In genomic region chr4:160864253-160864652, GRCh38 we compare ENCODE assay signal across 14 cellular contexts.
DNase-seq lines count a peak whose midpoint lies in the region; ATAC-seq, FAIRE-seq and TF ChIP-seq lines count a peak whose summit lies in the region.
"Had no signal": no experiment of that assay in that cellular context is flagged by ENCODE, and none has a peak within 500 bp of the region (broad histone marks: within the 10 kb centered on the region; RNA-seq: fewer than 3 reads in every experiment).

No MANE protein-coding gene starts in this region.

- H2BK12ac ChIP-seq in neuronal stem cell (ENCODE audit: low read length) = no peak overlapping the region

- peaks cover 11% of the 10 kb centered on the region for H3K4me1 Mint-ChIP-seq in MCF 10A (ENCODE audit: insufficient read depth, unreplicated experiment)
- H3K4me1 Mint-ChIP-seq: CD4-positive, CD25-positive, alpha-beta regulatory T cell; IgD-negative memory B cell had no signal

- H2BK120ac ChIP-seq in neuronal stem cell (ENCODE audit: low read depth, low read length) = no peak overlapping the region

- no peaks in the 10 kb centered on the region for H3K36me3 Mint-ChIP-seq in MCF 10A (ENCODE audit: insufficient read depth, unreplicated experiment)
- H3K36me3 Mint-ChIP-seq: CD4-positive, CD25-positive, alpha-beta regulatory T cell; IgD-negative memory B cell had no signal

- H3K4ac ChIP-seq in neuronal stem cell (ENCODE audit: low read length) = no peak overlapping the region

- H2BK5ac ChIP-seq in neuronal stem cell (ENCODE audit: low read length) = no peak overlapping the region

- H4K91ac ChIP-seq in neuronal stem cell (ENCODE audit: low read depth, low read length, poor library complexity) = no peak overlapping the region

- H3K27ac Mint-ChIP-seq in MCF 10A (ENCODE audit: low read depth, unreplicated experiment) = peak overlapping the region; percentile 79
- H3K27ac Mint-ChIP-seq: CD4-positive, CD25-positive, alpha-beta regulatory T cell; HFFc6; IgD-negative memory B cell had no signal

- no TSS peak for BruUV-seq in MCF 10A (replicated peaks; lab: Mats Ljungman, UMichigan)

- no peaks in the 10 kb centered on the region for H3K79me1 ChIP-seq in neuronal stem cell (ENCODE audit: low read depth, low read length)

- H3K4me2 ChIP-seq in neuronal stem cell (ENCODE audit: insufficient read depth, low read length, poor library complexity, severe bottlenecking) = no peak overlapping the region
- H3K4me2 ChIP-seq: BLaER1 treated with 17β-estradiol and CSF1 and Interleukin-3, amounts not matched to agents 10 nM and 100 nM had no signal

- no peaks in the 10 kb centered on the region for H3K9me3 Mint-ChIP-seq in MCF 10A (ENCODE audit: unreplicated experiment)

- H2BK15ac ChIP-seq in neuronal stem cell (ENCODE audit: low read length) = no peak overlapping the region

- H2AK5ac ChIP-seq in neuronal stem cell (ENCODE audit: low read depth, low read length) = no peak overlapping the region

- TF ChIP-seq CTCF in MCF 10A (IDR thresholded peaks at IDR 0.05; ENCODE audit: unreplicated experiment) (no peak), breast epithelium (IDR thresholded peaks at IDR 0.05) (no peak), bronchial epithelial cell (IDR thresholded peaks at IDR 0.05; ENCODE audit: insufficient read depth, low read length, severe bottlenecking) (no peak)

- no peaks in the 10 kb centered on the region for H3K4me1 ChIP-seq in breast epithelium
- no peaks in the 10 kb centered on the region for H3K4me1 ChIP-seq in neuronal stem cell (ENCODE audit: control insufficient read depth in 2 of 2, insufficient read depth in 1 of 2, low read depth in 1 of 2, low read length in 2 of 2)
- H3K4me1 ChIP-seq: BLaER1 treated with 17β-estradiol and CSF1 and Interleukin-3, amounts not matched to agents 10 nM and 100 nM had no signal

- H3K9ac ChIP-seq in neuronal stem cell (ENCODE audit: low read depth, low read length, poor library complexity) = no peak overlapping the region
- H3K9ac ChIP-seq: BLaER1 treated with 17β-estradiol and CSF1 and Interleukin-3, amounts not matched to agents 10 nM and 100 nM had no signal

- no peak overlapping the region for H3K27ac ChIP-seq in breast epithelium
- H3K27ac ChIP-seq in neuronal stem cell (replicated peaks; ENCODE audit: low read length) = no peak overlapping the region
- H3K27ac ChIP-seq: 22Rv1; BLaER1 treated with 17β-estradiol and CSF1 and Interleukin-3, amounts not matched to agents 10 nM and 100 nM had no signal

- no peak overlapping the region for H3K23ac ChIP-seq in neuronal stem cell (ENCODE audit: low read depth, low read length, poor library complexity)

- no peak overlapping the region for H3K18ac ChIP-seq in neuronal stem cell (ENCODE audit: low read length)

- H3K4me3 Mint-ChIP-seq in MCF 10A (ENCODE audit: unreplicated experiment) = no peak overlapping the region
- H3K4me3 Mint-ChIP-seq: CD4-positive, CD25-positive, alpha-beta regulatory T cell; HFFc6; IgD-negative memory B cell had no signal

- no peak for TF ChIP-seq POLR2A in breast epithelium (IDR thresholded peaks at IDR 0.05)

- no peaks in the 10 kb centered on the region for H3K36me3 ChIP-seq in breast epithelium
- H3K36me3 ChIP-seq in bronchial epithelial cell (ENCODE audit: control insufficient read depth, insufficient read depth, low read length) = no peaks in the 10 kb centered on the region
- no peaks in the 10 kb centered on the region for H3K36me3 ChIP-seq in neuronal stem cell (replicated peaks in 1 of 2; ENCODE audit: control insufficient read depth in 2 of 2, insufficient read depth in 2 of 2, low read length in 2 of 2)
- H3K36me3 ChIP-seq: BLaER1 treated with 17β-estradiol and CSF1 and Interleukin-3, amounts not matched to agents 10 nM and 100 nM had no signal

- no peak overlapping the region for H3K4me3 ChIP-seq in breast epithelium
- H3K4me3 ChIP-seq in bronchial epithelial cell (ENCODE audit: low read depth, low read length) = no peak overlapping the region
- no peak overlapping the region for H3K4me3 ChIP-seq in neuronal stem cell (ENCODE audit: low read length in 2 of 2)
- H3K4me3 ChIP-seq: BLaER1 treated with 17β-estradiol and CSF1 and Interleukin-3, amounts not matched to agents 10 nM and 100 nM had no signal

- POLR2A ChIA-PET in MCF 10A (lab: Yijun Ruan, JAX) = no interaction called here

- no peak overlapping the region for H3K14ac ChIP-seq in neuronal stem cell (ENCODE audit: low read length)

- intact Hi-C loops in MCF 10A (cut with micrococcal nuclease) = no loop called here
- intact Hi-C loops in breast epithelium (cut with DNase I; ENCODE audit: low total_unique reads) = no loop called here

- CTCF ChIA-PET in MCF 10A (lab: Yijun Ruan, JAX) = no interaction called here

- H4K8ac ChIP-seq in neuronal stem cell (ENCODE audit: low read depth, low read length) = no peak overlapping the region

- DNase-seq in MCF 10A (ENCODE audit: unreplicated experiment) (no peak), breast epithelium (ENCODE audit: low spot score in 2 of 2) (no peak), RKO (ENCODE audit: low spot score) (peak; percentile 2), bronchial epithelial cell (ENCODE audit: low read depth) (peak; percentile 5), neuronal stem cell (ENCODE audit: low spot score) (no peak), NCI-H345 (lab: John Stamatoyannopoulos, UW) (no peak)
- DNase-seq: ACHN; CD4-positive, CD25-positive, alpha-beta regulatory T cell; HCEC 1CT; HFFc6 had no signal

- no peak for ATAC-seq in HG02798 (IDR thresholded peaks at IDR 0.05; ENCODE audit: poor library complexity, unreplicated experiment)

- FAIRE-seq in bronchial epithelial cell (lab: Jason Lieb, UNC) = no peak

- no peaks in the 10 kb centered on the region for H3K27me3 Mint-ChIP-seq in MCF 10A (ENCODE audit: insufficient read depth, unreplicated experiment)
- H3K27me3 Mint-ChIP-seq: CD4-positive, CD25-positive, alpha-beta regulatory T cell; IgD-negative memory B cell had no signal

- H3K27me3 ChIP-seq in breast epithelium (no peaks in the 10 kb centered on the region), bronchial epithelial cell (ENCODE audit: control insufficient read depth, insufficient read depth, low read length) (no peaks in the 10 kb centered on the region), neuronal stem cell (ENCODE audit: control insufficient read depth in 3 of 3, insufficient read depth in 3 of 3, low read depth in 1 of 3, low read length in 3 of 3) (no peaks in the 10 kb centered on the region)
- H3K27me3 ChIP-seq: BLaER1 treated with 17β-estradiol and CSF1 and Interleukin-3, amounts not matched to agents 10 nM and 100 nM had no signal

- no peaks in the 10 kb centered on the region for H3K9me3 ChIP-seq in breast epithelium
- no peaks in the 10 kb centered on the region for H3K9me3 ChIP-seq in neuronal stem cell (replicated peaks in 1 of 2; ENCODE audit: control insufficient read depth in 2 of 2, insufficient read depth in 1 of 2, low read depth in 1 of 2, low read length in 2 of 2)
- H3K9me3 ChIP-seq: BLaER1 treated with 17β-estradiol and CSF1 and Interleukin-3, amounts not matched to agents 10 nM and 100 nM had no signal

- WGBS in neuronal stem cell (ENCODE audit: extremely low coverage in 2 of 2, insufficient read length in 2 of 2, insufficient replicate concordance in 1 of 2), 2 donors = no CpG with 5 or more reads among the region's 1 CpG

- H2AFZ ChIP-seq in neuronal stem cell (ENCODE audit: low read length) = no peak overlapping the region

Comparison
In these comparisons a context has a peak if more than half of its experiments do, and no peak if none do; other contexts are left out.
1. DNase-seq: peak in RKO (single experiment) and bronchial epithelial cell (single experiment); none in MCF 10A (single experiment), breast epithelium (0 of 2), neuronal stem cell (single experiment) and NCI-H345 (single experiment).